In genomic region chr11:46554205-46555162, GRCh38 we compare ENCODE assay signal across 8 cellular contexts. TPM values are rescaled to one million over a fixed set of nuclear protein-coding genes. Genes with fewer than 3 reads are reported as not detected.
A peak's percentile ranks its signal among the peaks of the same experiment; 100 is the strongest.
DNase-seq lines count a peak whose midpoint lies in the region; ATAC-seq and TF ChIP-seq lines count a peak whose summit lies in the region.

No MANE protein-coding gene starts in this region.

- no peaks in the 10 kb centered on the region for H3K27me3 Mint-ChIP-seq in nephron progenitor cell (ENCODE audit: low read depth, poor library complexity)

- no peaks in the 10 kb centered on the region for H3K27me3 ChIP-seq in PC-9 (ENCODE audit: insufficient read depth, low read depth)
- no peaks in the 10 kb centered on the region for H3K27me3 ChIP-seq in MM.1S (replicated peaks; ENCODE audit: insufficient read depth, low read length)

- H3K4me3 Mint-ChIP-seq in nephron progenitor cell: no peak overlapping the region

- TF ChIP-seq CTCF in PC-9 (conservative IDR thresholded peaks at IDR 0.05) (no peak), epithelial cell of proximal tubule (conservative IDR thresholded peaks at IDR 0.05; ENCODE audit: low read depth, low read length) (no peak), nephron progenitor cell (IDR thresholded peaks at IDR 0.05) (no peak), MM.1S (IDR thresholded peaks at IDR 0.05; ENCODE audit: low read length) (no peak)

- H3K79me2 ChIP-seq in PC-9 (ENCODE audit: low read depth) (peaks cover 89% of the 10 kb centered on the region), MM.1S (ENCODE audit: low read length) (peaks cover 81% of the 10 kb centered on the region)

- H3K4me2 ChIP-seq in PC-9: peak overlapping the region; percentile 77
- H3K4me2 ChIP-seq in MM.1S (ENCODE audit: low read depth, low read length): no peak overlapping the region

- H3K9me3 Mint-ChIP-seq in nephron progenitor cell: no peaks in the 10 kb centered on the region

- peak overlapping the region; percentile 95 for H3K27ac ChIP-seq in PC-9
- no peak overlapping the region for H3K27ac ChIP-seq in MM.1S (ENCODE audit: low read length)

- DNase-seq in PC-9 (peak; percentile 17 to 97), epithelial cell of proximal tubule (ENCODE audit: low read depth) (peak; percentile 93), nephron progenitor cell (no peak), cerebellum (ENCODE audit: low spot score) (no peak), MM.1S (no peak), NCI-H1048 (lab: John Stamatoyannopoulos, UW) (no peak)

- H3K36me3 ChIP-seq in PC-9 (ENCODE audit: low read depth) (no peaks in the 10 kb centered on the region), MM.1S (replicated peaks; ENCODE audit: insufficient read depth, low read length) (no peaks in the 10 kb centered on the region)

- H3K4me1 ChIP-seq in PC-9 (replicated peaks; ENCODE audit: insufficient read depth) (peaks cover 65% of the 10 kb centered on the region), MM.1S (ENCODE audit: low read length) (peaks cover 9% of the 10 kb centered on the region)

- POLR2A ChIA-PET in PC-9 (lab: Charles Lee; ENCODE audit: unreplicated experiment): interaction anchor here (0.6 to 0.7 kb wide), 5 partner anchors 60 to 463 kb away, joined by 4 to 13 read pairs (median 4); no protein-coding TSS in a partner anchor

- H3K9me3 ChIP-seq in PC-9 (ENCODE audit: insufficient read depth, low read depth) (no peaks in the 10 kb centered on the region), MM.1S (replicated peaks; ENCODE audit: insufficient read depth, low read length) (no peaks in the 10 kb centered on the region)

- H2AFZ ChIP-seq in PC-9 (0 out of 2 replicates have a peak overlapping the region, but pooled peaks have one; percentile 2), MM.1S (ENCODE audit: low read length) (no peak overlapping the region)

- H3K4me3 ChIP-seq in PC-9: peak overlapping the region; percentile 43; the same call in 1 of the 2 replicates
- no peak overlapping the region for H3K4me3 ChIP-seq in epithelial cell of proximal tubule (ENCODE audit: low read depth, low read length)
- no peak overlapping the region for H3K4me3 ChIP-seq in MM.1S (ENCODE audit: low read length)

- peaks cover 31% of the 10 kb centered on the region for H3K4me1 Mint-ChIP-seq in nephron progenitor cell

- peaks cover 56% of the 10 kb centered on the region for H3F3A ChIP-seq in PC-9 (ENCODE audit: insufficient read depth, low read depth)
- H3F3A ChIP-seq in MM.1S (ENCODE audit: insufficient read depth, low read length): 0 out of 2 replicates have a peak, but pooled peaks cover under 1% of the 10 kb centered on the region

- no peak overlapping the region for H3K9ac ChIP-seq in MM.1S (ENCODE audit: low read length)

- H3K27ac Mint-ChIP-seq in nephron progenitor cell: peak overlapping the region; percentile 94

- H3K9me2 ChIP-seq in PC-9 (ENCODE audit: insufficient read depth) (no peaks in the 10 kb centered on the region), MM.1S (replicated peaks; ENCODE audit: insufficient read depth, low read length) (no peaks in the 10 kb centered on the region)

- peak; percentile 5 for ATAC-seq in GM21825 (IDR thresholded peaks at IDR 0.05; ENCODE audit: unreplicated experiment)
- no peak for ATAC-seq in HG03521 (IDR thresholded peaks at IDR 0.05; ENCODE audit: unreplicated experiment)

- H4K20me1 ChIP-seq in PC-9 (ENCODE audit: insufficient read depth) (no peaks in the 10 kb centered on the region), MM.1S (ENCODE audit: insufficient read depth, low read length) (no peaks in the 10 kb centered on the region)

- TSS peak; percentile 74 for BruUV-seq in PC-9 (replicated peaks; lab: Mats Ljungman, UMichigan)

- CTCF ChIA-PET in PC-9 (lab: Charles Lee): interaction anchor here (0.5 to 1.6 kb wide), 2 partner anchors 63 to 264 kb away, joined by 6 to 12 read pairs; partner anchors contain the start of genes ATG13 and HARBI1

- intact Hi-C loops in PC-9 (cut with micrococcal nuclease; ENCODE audit: unreplicated experiment): loop anchor here (1.0 to 2.0 kb wide), 2 partner anchors 40 to 62 kb away; partner anchors contain the start of genes AMBRA1, ATG13 and HARBI1

- peaks cover 4% of the 10 kb centered on the region for H3K36me3 Mint-ChIP-seq in nephron progenitor cell (ENCODE audit: low read depth)

RNA-seq across cellular contexts. Expression of gene AMBRA1, which starts 39.3 kb away (rescaled TPM):
- 41.4 and 41.9 TPM in 2 replicates for total RNA-seq in PC-9 (2021)
- 15.3 and 21.0 TPM in 2 replicates for total RNA-seq in epithelial cell of proximal tubule
- 35.7 TPM for total RNA-seq in cerebellum

Comparison
In these comparisons a context has a peak if more than half of its experiments do, and no peak if none do; other contexts are left out.
1. DNase-seq: peak in PC-9 (2 of 2) and epithelial cell of proximal tubule (single experiment); none in nephron progenitor cell (single experiment), cerebellum (single experiment), MM.1S (single experiment) and NCI-H1048 (single experiment).